ENCODE assay signal across 25 cellular contexts in genomic region chr17:19390951-19391350, GRCh38. TPM values are rescaled to one million over a fixed set of nuclear protein-coding genes. Genes with fewer than 3 reads are reported as not detected.
"Had no signal": no experiment of that assay in that cellular context is flagged by ENCODE, and none has a peak within 500 bp of the region (broad histone marks: within the 10 kb centered on the region; RNA-seq: fewer than 3 reads in every experiment).

No MANE protein-coding gene starts in this region.

- H3K36me3 Mint-ChIP-seq: activated naive CD4-positive, alpha-beta T cell treated with anti-CD3 and anti-CD28 coated beads, Interleukin-2, amount 50 U/mL, for 72 hours; immature natural killer cell; stimulated activated effector memory CD8-positive, alpha-beta T cell treated with anti-CD3 and anti-CD28 coated beads, Interleukin-12 subunit alpha, Interleukin-12 subunit beta, amount 100 ng/mL, for 72 hours had no signal

- H3K4me3 ChIP-seq: adrenal gland, heart left ventricle, ovary, right lobe of liver, smooth muscle cell, stomach, testis had no signal

- H3K27ac Mint-ChIP-seq: activated T-helper 1 cell treated with anti-CD3 and anti-CD28 coated beads, Interleukin-12 subunit alpha, Interleukin-12 subunit beta, Interleukin-2, Interleukin-4 antibody, amounts not matched to agents 30 ng/mL and 10 ng/mL and 1 ng/mL, durations not matched to agents 14 hours and 24 hours and 36 hours had no signal

- H3K27ac ChIP-seq: adrenal gland, right lobe of liver, WERI-Rb-1 had no signal

- H3K27me3 Mint-ChIP-seq: central memory CD8-positive, alpha-beta T cell had no signal

- ATAC-seq: activated naive CD4-positive, alpha-beta T cell treated with anti-CD3 and anti-CD28 coated beads, Interleukin-2, amount 50 U/mL, for 72 hours; heart left ventricle; left ventricle myocardium superior; naive thymus-derived CD4-positive, alpha-beta T cell; right lobe of liver; stimulated activated effector memory CD8-positive, alpha-beta T cell treated with anti-CD3 and anti-CD28 coated beads, Interleukin-12 subunit alpha, Interleukin-12 subunit beta, amount 100 ng/mL, for 72 hours had no signal

- DNase-seq: activated CD4-positive, alpha-beta T cell treated with anti-CD3 and anti-CD28 coated beads, Interleukin-2, amount 50 U/mL, for 48 hours; activated gamma-delta T cell treated with Interleukin-2 at 50 U/mL for 16 hours; cortex of kidney; immature natural killer cell; left ventricle myocardium superior; naive thymus-derived CD4-positive, alpha-beta T cell; ovary; stimulated activated CD4-positive, alpha-beta T cell treated with anti-CD3 and anti-CD28 coated beads, Interleukin-4, amount 100 ng/mL, for 24 hours; stomach; SW 1271; T-helper 2 cell; testis; WERI-Rb-1 had no signal

- H3K4me3 Mint-ChIP-seq: activated T-helper 1 cell treated with anti-CD3 and anti-CD28 coated beads, Interleukin-12 subunit alpha, Interleukin-12 subunit beta, Interleukin-2, Interleukin-4 antibody, amounts not matched to agents 30 ng/mL and 10 ng/mL and 1 ng/mL, durations not matched to agents 14 hours and 24 hours and 36 hours; central memory CD8-positive, alpha-beta T cell; immature natural killer cell; naive thymus-derived CD4-positive, alpha-beta T cell; stimulated activated effector memory CD8-positive, alpha-beta T cell treated with anti-CD3 and anti-CD28 coated beads, Interleukin-12 subunit alpha, Interleukin-12 subunit beta, amount 100 ng/mL, for 72 hours had no signal

- H3K27me3 ChIP-seq: adrenal gland, heart left ventricle, ovary, right lobe of liver, stomach, testis had no signal

- FAIRE-seq: endometrium, frontal cortex, urothelium cell line had no signal

- H3K36me3 ChIP-seq: adrenal gland, heart left ventricle, ovary, right lobe of liver, stomach had no signal

- H3K9me3 Mint-ChIP-seq: activated naive CD4-positive, alpha-beta T cell treated with anti-CD3 and anti-CD28 coated beads, Interleukin-2, amount 50 U/mL, for 72 hours; activated T-helper 1 cell treated with anti-CD3 and anti-CD28 coated beads, Interleukin-12 subunit alpha, Interleukin-12 subunit beta, Interleukin-2, Interleukin-4 antibody, amounts not matched to agents 30 ng/mL and 10 ng/mL and 1 ng/mL, durations not matched to agents 14 hours and 24 hours and 36 hours; central memory CD8-positive, alpha-beta T cell; immature natural killer cell; naive thymus-derived CD4-positive, alpha-beta T cell; stimulated activated effector memory CD8-positive, alpha-beta T cell treated with anti-CD3 and anti-CD28 coated beads, Interleukin-12 subunit alpha, Interleukin-12 subunit beta, amount 100 ng/mL, for 72 hours had no signal

- H3K9me3 ChIP-seq: adrenal gland, heart left ventricle, ovary, right lobe of liver, stomach, testis had no signal

RNA-seq across cellular contexts. Expression of gene MFAP4, which starts 4.0 kb away (rescaled TPM):
- total RNA-seq: activated naive CD4-positive, alpha-beta T cell treated with anti-CD3 and anti-CD28 coated beads, Interleukin-2, amount 50 U/mL, for 72 hours; activated T-helper 1 cell treated with anti-CD3 and anti-CD28 coated beads, Interleukin-12 subunit alpha, Interleukin-12 subunit beta, Interleukin-2, Interleukin-4 antibody, amounts not matched to agents 30 ng/mL and 10 ng/mL and 1 ng/mL, durations not matched to agents 14 hours and 24 hours and 36 hours; naive thymus-derived CD4-positive, alpha-beta T cell; pulmonary artery endothelial cell had no signal
- polyA plus RNA-seq: naive thymus-derived CD4-positive, alpha-beta T cell had no signal

RNA-seq across cellular contexts. Expression of gene RNF112, which starts 20.1 kb away (rescaled TPM):
- total RNA-seq: activated T-helper 1 cell treated with anti-CD3 and anti-CD28 coated beads, Interleukin-12 subunit alpha, Interleukin-12 subunit beta, Interleukin-2, Interleukin-4 antibody, amounts not matched to agents 30 ng/mL and 10 ng/mL and 1 ng/mL, durations not matched to agents 14 hours and 24 hours and 36 hours had no signal
- polyA plus RNA-seq: immature natural killer cell had no signal
